Comparison of ENCODE assay signal across 8 cellular contexts in the genomic region with DNA sequence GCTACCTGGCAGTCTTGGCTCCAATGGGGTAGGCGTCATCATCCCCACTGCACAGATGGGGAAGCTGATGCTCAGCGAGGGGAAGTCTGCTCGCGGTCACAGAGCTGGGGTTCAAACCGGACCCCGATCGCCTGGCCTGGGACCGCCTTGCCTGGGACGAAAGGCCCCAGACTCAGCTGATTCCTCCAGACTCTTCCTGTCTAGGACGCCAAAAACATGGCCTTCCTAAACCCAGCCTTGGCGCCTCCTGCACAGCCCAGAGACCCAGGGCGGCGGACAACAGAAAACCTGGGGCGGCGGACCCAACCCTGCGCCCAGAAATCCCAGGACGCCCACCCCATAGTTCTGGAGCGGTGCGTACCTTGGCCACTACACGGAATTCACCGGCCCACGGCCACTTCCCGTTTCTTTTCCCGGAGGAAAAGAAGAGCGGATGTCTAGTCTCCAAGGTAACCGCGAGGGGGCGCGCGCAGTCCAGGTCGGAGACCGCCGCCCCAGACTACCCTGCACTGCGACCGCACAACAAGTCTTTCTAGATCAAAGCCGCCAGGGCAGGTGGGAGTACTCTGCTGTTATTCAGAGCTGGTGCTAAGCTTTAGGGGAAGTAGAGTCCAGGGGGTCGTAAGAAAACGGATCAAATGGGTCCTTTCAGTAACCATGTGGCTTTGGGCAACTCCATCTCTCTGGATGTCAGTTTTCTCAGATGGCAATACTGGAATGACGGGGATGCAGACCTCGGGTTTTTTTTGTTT. TPM values are rescaled to one million over a fixed set of nuclear protein-coding genes. Genes with fewer than 3 reads are reported as not detected.
DNase-seq lines count a peak whose midpoint lies in the region; ATAC-seq and TF ChIP-seq lines count a peak whose summit lies in the region.

No MANE protein-coding gene starts in this region.

- no peak overlapping the region for H3K27ac ChIP-seq in Peyer's patch

- H3K9me3 ChIP-seq in Peyer's patch, result no peaks in the 10 kb centered on the region

- H3K27me3 Mint-ChIP-seq in activated T-helper 17 cell treated with anti-CD3 and anti-CD28 coated beads, Interleukin-2, amount 50 U/mL, for 72 hours, result peaks cover 48% of the 10 kb centered on the region
- peaks cover 11% of the 10 kb centered on the region for H3K27me3 Mint-ChIP-seq in nephron (ENCODE audit: low read depth)
- peaks cover 54% of the 10 kb centered on the region for H3K27me3 Mint-ChIP-seq in stimulated activated naive CD8-positive, alpha-beta T cell treated with anti-CD3 and anti-CD28 coated beads, Interleukin-15, Interleukin-2, amounts not matched to agents 100 ng/mL and 50 ng/mL, for 24 hours

- TF ChIP-seq CTCF in Peyer's patch (IDR thresholded peaks at IDR 0.05) (peak; percentile 55 to 83 (median 74)), fibroblast of pulmonary artery (IDR thresholded peaks at IDR 0.05; ENCODE audit: low read length, missing control alignments) (peak; percentile 69), nephron (IDR thresholded peaks at IDR 0.05; ENCODE audit: unreplicated experiment in 3 of 3) (peak; percentile 83 to 89 (median 89))

- ATAC-seq in GM19025 (IDR thresholded peaks at IDR 0.05; ENCODE audit: low read depth, unreplicated experiment), result peak; percentile 66
- peak; percentile 81 for ATAC-seq in activated T-helper 17 cell treated with anti-CD3 and anti-CD28 coated beads, Interleukin-2, amount 50 U/mL, for 72 hours (replicated peaks)

- TF ChIP-seq POLR2A in Peyer's patch (IDR thresholded peaks at IDR 0.05), result no peak

- no peaks in the 10 kb centered on the region for H3K36me3 Mint-ChIP-seq in activated T-helper 17 cell treated with anti-CD3 and anti-CD28 coated beads, Interleukin-2, amount 50 U/mL, for 72 hours (ENCODE audit: low read depth)
- H3K36me3 Mint-ChIP-seq in nephron (ENCODE audit: low read depth), result no peaks in the 10 kb centered on the region
- no peaks in the 10 kb centered on the region for H3K36me3 Mint-ChIP-seq in stimulated activated naive CD8-positive, alpha-beta T cell treated with anti-CD3 and anti-CD28 coated beads, Interleukin-15, Interleukin-2, amounts not matched to agents 100 ng/mL and 50 ng/mL, for 24 hours (ENCODE audit: low read depth)

- H3K27ac Mint-ChIP-seq in activated T-helper 17 cell treated with anti-CD3 and anti-CD28 coated beads, Interleukin-2, amount 50 U/mL, for 72 hours, result no peak overlapping the region
- peak overlapping the region in 2 of 3 experiments; percentile 1 to 39 for H3K27ac Mint-ChIP-seq in nephron
- no peak overlapping the region for H3K27ac Mint-ChIP-seq in stimulated activated naive CD8-positive, alpha-beta T cell treated with anti-CD3 and anti-CD28 coated beads, Interleukin-15, Interleukin-2, amounts not matched to agents 100 ng/mL and 50 ng/mL, for 24 hours

- no peaks in the 10 kb centered on the region for H3K9me3 Mint-ChIP-seq in activated T-helper 17 cell treated with anti-CD3 and anti-CD28 coated beads, Interleukin-2, amount 50 U/mL, for 72 hours
- no peaks in the 10 kb centered on the region for H3K9me3 Mint-ChIP-seq in nephron
- no peaks in the 10 kb centered on the region for H3K9me3 Mint-ChIP-seq in stimulated activated naive CD8-positive, alpha-beta T cell treated with anti-CD3 and anti-CD28 coated beads, Interleukin-15, Interleukin-2, amounts not matched to agents 100 ng/mL and 50 ng/mL, for 24 hours

- no peaks in the 10 kb centered on the region for H3K27me3 ChIP-seq in Peyer's patch

- peak overlapping the region; percentile 57 for H3K4me3 Mint-ChIP-seq in activated T-helper 17 cell treated with anti-CD3 and anti-CD28 coated beads, Interleukin-2, amount 50 U/mL, for 72 hours
- H3K4me3 Mint-ChIP-seq in nephron, result peak overlapping the region; percentile 51 to 54 (median 53)
- peak overlapping the region; percentile 68 for H3K4me3 Mint-ChIP-seq in stimulated activated naive CD8-positive, alpha-beta T cell treated with anti-CD3 and anti-CD28 coated beads, Interleukin-15, Interleukin-2, amounts not matched to agents 100 ng/mL and 50 ng/mL, for 24 hours

- no peaks in the 10 kb centered on the region for H3K4me1 Mint-ChIP-seq in activated T-helper 17 cell treated with anti-CD3 and anti-CD28 coated beads, Interleukin-2, amount 50 U/mL, for 72 hours
- peaks cover 32% of the 10 kb centered on the region for H3K4me1 Mint-ChIP-seq in nephron
- H3K4me1 Mint-ChIP-seq in stimulated activated naive CD8-positive, alpha-beta T cell treated with anti-CD3 and anti-CD28 coated beads, Interleukin-15, Interleukin-2, amounts not matched to agents 100 ng/mL and 50 ng/mL, for 24 hours (ENCODE audit: low read depth), result peaks cover 9% of the 10 kb centered on the region

- peaks cover 0 to 10% (median 2%) of the 10 kb centered on the region in 4 donors for H3K4me1 ChIP-seq in Peyer's patch

- no peaks in the 10 kb centered on the region for H3K36me3 ChIP-seq in Peyer's patch

- DNase-seq in AML-193 (lab: John Stamatoyannopoulos, UW) (peak; percentile 48 to 68), HK-2 (ENCODE audit: unreplicated experiment) (peak; percentile 71), Peyer's patch (peak; percentile 63 to 88 (median 85)), fibroblast of pulmonary artery (ENCODE audit: low read depth) (peak; percentile 71)

- H3K4me3 ChIP-seq in Peyer's patch (peak overlapping the region; percentile 38 to 59 (median 48)), fibroblast of pulmonary artery (replicated peaks; ENCODE audit: low read depth, low read length) (peak overlapping the region; percentile 56)

RNA-seq across cellular contexts. Expression of a gene that starts 4.9 kb away (rescaled TPM):
- total RNA-seq in Peyer's patch, result 1 to 10 TPM in 2 of 4 donors, under 1 TPM in 2; 0.88 to 5.8 (median 2.1) TPM
- under 1 TPM; 0.15 to 0.48 TPM for total RNA-seq in activated T-helper 17 cell treated with anti-CD3 and anti-CD28 coated beads, Interleukin-2, amount 50 U/mL, for 72 hours

RNA-seq across cellular contexts. Expression of a gene that starts 29.7 kb away (rescaled TPM):
- not detected for total RNA-seq in Peyer's patch
- total RNA-seq in activated T-helper 17 cell treated with anti-CD3 and anti-CD28 coated beads, Interleukin-2, amount 50 U/mL, for 72 hours, result under 1 TPM; 0.65 to 0.71 TPM

RNA-seq across cellular contexts. Expression of a gene that starts 57.5 kb away (rescaled TPM):
- 10 to 100 TPM; 28.6 to 39.2 (median 33.0) TPM for total RNA-seq in Peyer's patch
- total RNA-seq in activated T-helper 17 cell treated with anti-CD3 and anti-CD28 coated beads, Interleukin-2, amount 50 U/mL, for 72 hours, result 10 to 100 TPM; 35.5 to 38.0 TPM

Comparison
In these comparisons a context has a peak if more than half of its experiments do, and no peak if none do; other contexts are left out.
1. H3K27ac Mint-ChIP-seq: peak in nephron (2 of 3); none in activated T-helper 17 cell treated with anti-CD3 and anti-CD28 coated beads, Interleukin-2, amount 50 U/mL, for 72 hours (single experiment) and stimulated activated naive CD8-positive, alpha-beta T cell treated with anti-CD3 and anti-CD28 coated beads, Interleukin-15, Interleukin-2, amounts not matched to agents 100 ng/mL and 50 ng/mL, for 24 hours (single experiment).
2. Peak in every context shown above with its lines, with median percentiles within 50 percentile points of each other: DNase-seq, CTCF ChIP-seq and H3K4me3 Mint-ChIP-seq.